7 cellular contexts compared by ENCODE assay signal in genomic region chr6:41027251-41027650, GRCh38. TPM values are rescaled to one million over a fixed set of nuclear protein-coding genes. Genes with fewer than 3 reads are reported as not detected.
DNase-seq lines count a peak whose midpoint lies in the region; ATAC-seq and TF ChIP-seq lines count a peak whose summit lies in the region.

No MANE protein-coding gene starts in this region.

- H3K27me3 ChIP-seq in HAP-1 (ENCODE audit: low read depth) (no peaks in the 10 kb centered on the region), SU-DHL-6 (ENCODE audit: low read length) (no peaks in the 10 kb centered on the region), skeletal muscle satellite cell (ENCODE audit: control insufficient read depth, insufficient read depth, low read length) (no peaks in the 10 kb centered on the region), foreskin keratinocyte (no peaks in the 10 kb centered on the region), dorsolateral prefrontal cortex (no peaks in the 10 kb centered on the region)

- no peaks in the 10 kb centered on the region for H3K36me3 ChIP-seq in HAP-1 (replicated peaks)
- no peaks in the 10 kb centered on the region for H3K36me3 ChIP-seq in SU-DHL-6 (ENCODE audit: low read length)
- H3K36me3 ChIP-seq in skeletal muscle satellite cell (ENCODE audit: insufficient read depth, low read length): no peaks in the 10 kb centered on the region

- no peaks in the 10 kb centered on the region for H3K9me3 ChIP-seq in HAP-1
- no peaks in the 10 kb centered on the region for H3K9me3 ChIP-seq in SU-DHL-6 (ENCODE audit: insufficient read depth, low read length)
- H3K9me3 ChIP-seq in skeletal muscle satellite cell (replicated peaks; ENCODE audit: low read length): no peaks in the 10 kb centered on the region

- in situ Hi-C loops in HAP-1 (cut with MboI; ENCODE audit: low sequenced_read_pairs): loop anchor here (25.0 kb wide), 1 partner anchor 1690 kb away; no protein-coding TSS in a partner anchor

- no peaks in the 10 kb centered on the region for H3K79me2 ChIP-seq in SU-DHL-6 (ENCODE audit: insufficient read depth, low read length)

- peak overlapping the region; percentile 91 for H2AFZ ChIP-seq in SU-DHL-6 (ENCODE audit: low read depth, low read length, severe bottlenecking)

- DNase-seq in HAP-1 (ENCODE audit: low spot score in 2 of 2) (peak in 1 of 2 experiments; percentile 39), fibroblast of the aortic adventitia (ENCODE audit: low read depth) (no peak), foreskin keratinocyte (no peak), ureter (ENCODE audit: low spot score) (no peak), dorsolateral prefrontal cortex (no peak)

- H3K27ac ChIP-seq in SU-DHL-6 (ENCODE audit: low read depth, low read length) (no peak overlapping the region), foreskin keratinocyte (no peak overlapping the region), dorsolateral prefrontal cortex (no peak overlapping the region)

- H3K9me2 ChIP-seq in SU-DHL-6 (replicated peaks; ENCODE audit: insufficient read depth, low read length): no peaks in the 10 kb centered on the region

- no peaks in the 10 kb centered on the region for H4K20me1 ChIP-seq in SU-DHL-6 (ENCODE audit: low read depth, low read length)

- H3K9ac ChIP-seq in SU-DHL-6 (ENCODE audit: low read length) (peak overlapping the region; percentile 46; the same call in 1 of the 2 replicates), skeletal muscle satellite cell (ENCODE audit: low read depth, low read length) (peak overlapping the region; percentile 86)

- H3K4me2 ChIP-seq in SU-DHL-6 (ENCODE audit: low read depth, low read length, poor library complexity, severe bottlenecking) (peak overlapping the region; percentile 36), skeletal muscle satellite cell (ENCODE audit: low read length) (peak overlapping the region; percentile 94)

- intact Hi-C loops in dorsolateral prefrontal cortex (cut with DNase I): loop anchor here (5.0 to 10.0 kb wide), 4 partner anchors 115 to 1045 kb away; no protein-coding TSS in a partner anchor

- TF ChIP-seq CTCF in SU-DHL-6 (IDR thresholded peaks at IDR 0.05; ENCODE audit: insufficient read depth, low read length, poor library complexity, severe bottlenecking): no peak
- no peak for TF ChIP-seq CTCF in fibroblast of the aortic adventitia (IDR thresholded peaks at IDR 0.05; ENCODE audit: insufficient read depth, low read length)
- no peak for TF ChIP-seq CTCF in foreskin keratinocyte (conservative IDR thresholded peaks at IDR 0.05)
- TF ChIP-seq CTCF in dorsolateral prefrontal cortex (IDR thresholded peaks at IDR 0.05 in 54 of 56, conservative IDR thresholded peaks at IDR 0.05 in 2 of 56; ENCODE audit: low read depth in 1 of 56, partially characterized antibody in 56 of 56): no peak

- H3F3A ChIP-seq in SU-DHL-6 (ENCODE audit: insufficient read depth): no peaks in the 10 kb centered on the region

- H3K4me1 ChIP-seq in HAP-1 (peaks cover 16% of the 10 kb centered on the region), skeletal muscle satellite cell (ENCODE audit: control insufficient read depth, insufficient read depth, low read length) (peaks cover 16% of the 10 kb centered on the region), foreskin keratinocyte (peaks cover 13% of the 10 kb centered on the region)

- no peak for ATAC-seq in foreskin keratinocyte

- peak overlapping the region; percentile 43 for H3K4me3 ChIP-seq in HAP-1
- peak overlapping the region; percentile 5 for H3K4me3 ChIP-seq in SU-DHL-6 (ENCODE audit: insufficient read depth, low read length, poor library complexity, severe bottlenecking)
- peak overlapping the region; percentile 49 for H3K4me3 ChIP-seq in fibroblast of the aortic adventitia (ENCODE audit: low read depth, low read length)
- H3K4me3 ChIP-seq in skeletal muscle satellite cell (ENCODE audit: low read length): peak overlapping the region; percentile 76
- H3K4me3 ChIP-seq in dorsolateral prefrontal cortex: peak overlapping the region in 27 of 59 donors; percentile 32 to 69 (median 57)

RNA-seq across cellular contexts. Expression of gene UNC5CL, which starts 11.8 kb away (rescaled TPM):
- total RNA-seq in fibroblast of the aortic adventitia (ENCODE audit: low replicate concordance) (0.74 TPM in 1 of 2 replicates, not detected in the other), foreskin keratinocyte (0.17 and 0.28 TPM in 2 replicates), ureter (1.6 TPM), dorsolateral prefrontal cortex (1 to 10 TPM in 82 of 120 experiments, under 1 TPM in 38; 0.17 to 4.8 (median 1.4) TPM)
- total RNA-seq in skeletal muscle satellite cell (2012; rRNA removed): 0.22 and 0.25 TPM in 2 replicates
- polyA plus RNA-seq in foreskin keratinocyte: 0.21 and 0.29 TPM in 2 replicates

RNA-seq across cellular contexts. Expression of gene TSPO2, which starts 15.0 kb away (rescaled TPM):
- total RNA-seq in fibroblast of the aortic adventitia (ENCODE audit: low replicate concordance) (not detected in 2 replicates), foreskin keratinocyte (not detected in 2 replicates), ureter (not detected), dorsolateral prefrontal cortex (not detected)
- not detected in 2 replicates for total RNA-seq in skeletal muscle satellite cell (2012; rRNA removed)
- polyA plus RNA-seq in foreskin keratinocyte: not detected in 2 replicates

RNA-seq across cellular contexts. Expression of gene APOBEC2, which starts 25.8 kb away (rescaled TPM):
- 0.16 TPM in 1 of 2 replicates, not detected in the other for total RNA-seq in fibroblast of the aortic adventitia (ENCODE audit: low replicate concordance)
- total RNA-seq in skeletal muscle satellite cell (2012; rRNA removed): 1.5 TPM in 1 of 2 replicates, not detected in the other
- not detected in 2 replicates for total RNA-seq in foreskin keratinocyte
- 0.03 TPM in 1 of 2 replicates, not detected in the other for polyA plus RNA-seq in foreskin keratinocyte
- total RNA-seq in ureter: 0.57 TPM
- total RNA-seq in dorsolateral prefrontal cortex: not detected

RNA-seq across cellular contexts. Expression of gene OARD1, which starts 44.9 kb away (rescaled TPM):
- total RNA-seq in fibroblast of the aortic adventitia (ENCODE audit: low replicate concordance): 4.6 and 10.8 TPM in 2 replicates
- 5.3 and 6.1 TPM in 2 replicates for total RNA-seq in skeletal muscle satellite cell (2012; rRNA removed)
- 22.9 and 23.2 TPM in 2 replicates for total RNA-seq in foreskin keratinocyte
- polyA plus RNA-seq in foreskin keratinocyte: 25.2 and 27.8 TPM in 2 replicates
- total RNA-seq in ureter: 24.1 TPM
- 10 to 100 TPM; 16.2 to 34.8 (median 24.6) TPM for total RNA-seq in dorsolateral prefrontal cortex

RNA-seq across cellular contexts. Expression of gene NFYA, which starts 45.5 kb away (rescaled TPM):
- 6.3 and 14.2 TPM in 2 replicates for total RNA-seq in fibroblast of the aortic adventitia (ENCODE audit: low replicate concordance)
- total RNA-seq in skeletal muscle satellite cell (2012; rRNA removed): 9.9 and 14.2 TPM in 2 replicates
- 22.5 and 22.9 TPM in 2 replicates for total RNA-seq in foreskin keratinocyte
- 7.0 and 9.3 TPM in 2 replicates for polyA plus RNA-seq in foreskin keratinocyte
- total RNA-seq in ureter: 33.2 TPM
- 10 to 100 TPM; 19.9 to 50.6 (median 29.8) TPM for total RNA-seq in dorsolateral prefrontal cortex
